In genomic region chr15:73985101-73985873, GRCh38 we compare ENCODE assay signal across 9 cellular contexts. TPM values are rescaled to one million over a fixed set of nuclear protein-coding genes. Genes with fewer than 3 reads are reported as not detected.
DNase-seq lines count a peak whose midpoint lies in the region; ATAC-seq, FAIRE-seq and TF ChIP-seq lines count a peak whose summit lies in the region.
"Had no signal": no experiment of that assay in that cellular context is flagged by ENCODE, and none has a peak within 500 bp of the region (broad histone marks: within the 10 kb centered on the region; RNA-seq: fewer than 3 reads in every experiment).

No MANE protein-coding gene starts in this region.

- in situ Hi-C loops in transverse colon (cut with MboI; ENCODE audit: low pct_ligation_motif_present in 1 of 4, low pct_unique_long_range_greater_than_20kb in 1 of 4, low sequenced_read_pairs in 3 of 4) = loop anchor here in 1 of 4 donors (10.0 kb wide), 1 partner anchor 50 kb away; no protein-coding TSS in a partner anchor

- no peak for ATAC-seq in activated CD8-positive, alpha-beta T cell treated with anti-CD3 and anti-CD28 coated beads for 36 hours
- no peak for ATAC-seq in HG03139 (IDR thresholded peaks at IDR 0.05; ENCODE audit: unreplicated experiment)

- H3K27ac Mint-ChIP-seq in activated naive CD4-positive, alpha-beta T cell treated with anti-CD3 and anti-CD28 coated beads, Interleukin-2, amount 10 ng/mL, durations not matched to agents 7 days and 5 days = peak overlapping the region; percentile 3
- H3K27ac Mint-ChIP-seq in activated CD8-positive, alpha-beta T cell treated with anti-CD3 and anti-CD28 coated beads for 36 hours = peak overlapping the region; percentile 35
- H3K27ac Mint-ChIP-seq in activated T-helper 2 cell treated with anti-CD3 and anti-CD28 coated beads, Interferon-gamma antibody, Interleukin-2, Interleukin-4, amounts not matched to agents 10 μg/mL and 5 μg/mL and 100 μg/mL, durations not matched to agents 14 hours and 24 hours and 36 hours = no peak overlapping the region

- no peaks in the 10 kb centered on the region for H3K9me1 ChIP-seq in keratinocyte (ENCODE audit: control insufficient read depth, extremely low read depth, insufficient read depth, low read length)

- H3K4me1 ChIP-seq in keratinocyte (ENCODE audit: control insufficient read depth, extremely low read depth, insufficient read depth, low read length) (peaks cover 83% of the 10 kb centered on the region), transverse colon (peaks cover 34 to 67% (median 42%) of the 10 kb centered on the region in 4 donors)

- TF ChIP-seq EP300 in transverse colon (IDR thresholded peaks at IDR 0.05; ENCODE audit: low read depth) = no peak

- no peak overlapping the region for H3K4me3 Mint-ChIP-seq in activated naive CD4-positive, alpha-beta T cell treated with anti-CD3 and anti-CD28 coated beads, Interleukin-2, amount 10 ng/mL, durations not matched to agents 7 days and 5 days
- H3K4me3 Mint-ChIP-seq in activated CD8-positive, alpha-beta T cell treated with anti-CD3 and anti-CD28 coated beads for 36 hours = no peak overlapping the region
- H3K4me3 Mint-ChIP-seq in activated T-helper 2 cell treated with anti-CD3 and anti-CD28 coated beads, Interferon-gamma antibody, Interleukin-2, Interleukin-4, amounts not matched to agents 10 μg/mL and 5 μg/mL and 100 μg/mL, durations not matched to agents 14 hours and 24 hours and 36 hours (ENCODE audit: low read depth) = no peak overlapping the region

- 73 to 93% methylated on average over 2 to 13 of the region's 13 CpGs for WGBS in transverse colon (ENCODE audit: low coverage in 1 of 2), 2 donors

- dilution Hi-C loops in keratinocyte (cut with MboI; ENCODE audit: extremely low pct_ligation_motif_present, low sequenced_read_pairs) = no loop called here

- H3K36me3 ChIP-seq in keratinocyte (ENCODE audit: control insufficient read depth in 2 of 2, extremely low read depth in 1 of 2, insufficient read depth in 2 of 2, low read length in 2 of 2) (peaks cover 0 to 4% of the 10 kb centered on the region in 2 experiments), transverse colon (no peaks in the 10 kb centered on the region)

- no peak overlapping the region for H2AFZ ChIP-seq in keratinocyte (ENCODE audit: control insufficient read depth, low read length)

- no peak for FAIRE-seq in keratinocyte (lab: Jason Lieb, UNC)

- no peak for TF ChIP-seq CTCF in activated CD8-positive, alpha-beta T cell treated with anti-CD3 and anti-CD28 coated beads for 36 hours (IDR thresholded peaks at IDR 0.05)
- TF ChIP-seq CTCF in keratinocyte (optimal IDR thresholded peaks at IDR 0.05 in 1 of 3, IDR thresholded peaks at IDR 0.05 in 1 of 3, conservative IDR thresholded peaks at IDR 0.05 in 1 of 3; ENCODE audit: extremely low read depth in 1 of 3, insufficient read depth in 2 of 3, low read length in 3 of 3) (no peak), transverse colon (IDR thresholded peaks at IDR 0.05) (no peak)

- CTCF ChIA-PET in activated naive CD4-positive, alpha-beta T cell treated with anti-CD3 and anti-CD28 coated beads, Interleukin-2, amount 10 ng/mL, durations not matched to agents 7 days and 5 days (lab: Charles Lee) = interaction anchor here (0.6 to 7.8 kb wide), 2 partner anchors 11 to 20 kb away, joined by 3 to 45 read pairs; no protein-coding TSS in a partner anchor
- CTCF ChIA-PET in activated CD8-positive, alpha-beta T cell treated with anti-CD3 and anti-CD28 coated beads for 36 hours (lab: Charles Lee) = interaction anchor here (1.5 to 11.4 kb wide), 3 partner anchors 9 to 63 kb away, joined by 5 to 106 read pairs (median 5); partner anchors contain the start of gene PML

- no peaks in the 10 kb centered on the region for H3K9me3 ChIP-seq in keratinocyte (ENCODE audit: control insufficient read depth, low read depth, low read length)
- no peaks in the 10 kb centered on the region for H3K9me3 ChIP-seq in transverse colon

- no peak for DNase-seq in activated naive CD4-positive, alpha-beta T cell treated with anti-CD3 and anti-CD28 coated beads, Interleukin-2, amount 10 ng/mL, durations not matched to agents 7 days and 5 days
- no peak for DNase-seq in activated naive CD4-positive, alpha-beta T cell (lab: John Stamatoyannopoulos, UW)
- no peak for DNase-seq in activated CD8-positive, alpha-beta T cell treated with anti-CD3 and anti-CD28 coated beads for 36 hours
- DNase-seq in keratinocyte (ENCODE audit: low read depth, low spot score) = no peak
- DNase-seq in transverse colon = peak; percentile 44
- no peak for DNase-seq in activated T-helper 2 cell treated with anti-CD3 and anti-CD28 coated beads, Interferon-gamma antibody, Interleukin-2, Interleukin-4, amounts not matched to agents 10 μg/mL and 5 μg/mL and 100 μg/mL, durations not matched to agents 14 hours and 24 hours and 36 hours (ENCODE audit: low spot score)
- no peak for DNase-seq in HuH-7 (ENCODE audit: low spot score)
- DNase-seq: amniotic stem cell had no signal

- H3K9ac ChIP-seq in keratinocyte (ENCODE audit: control insufficient read depth, extremely low read depth, insufficient read depth, low read length) = peak overlapping the region; percentile 10

- no peaks in the 10 kb centered on the region for H3K79me2 ChIP-seq in keratinocyte (ENCODE audit: control insufficient read depth, insufficient read depth, low read length)

- intact Hi-C loops in activated CD8-positive, alpha-beta T cell treated with anti-CD3 and anti-CD28 coated beads for 36 hours (cut with micrococcal nuclease) = no loop called here
- intact Hi-C loops in transverse colon (cut with DNase I; ENCODE audit: low total_unique reads) = no loop called here
- intact Hi-C loops in activated T-helper 2 cell treated with anti-CD3 and anti-CD28 coated beads, Interferon-gamma antibody, Interleukin-2, Interleukin-4, amounts not matched to agents 10 μg/mL and 5 μg/mL and 100 μg/mL, durations not matched to agents 14 hours and 24 hours and 36 hours (cut with micrococcal nuclease) = no loop called here

- no peaks in the 10 kb centered on the region for H3K27me3 ChIP-seq in keratinocyte (ENCODE audit: control insufficient read depth, extremely low read depth, insufficient read depth, low read length)
- no peaks in the 10 kb centered on the region for H3K27me3 ChIP-seq in transverse colon

- H3K4me2 ChIP-seq in keratinocyte (ENCODE audit: control insufficient read depth, extremely low read depth, insufficient read depth, low read depth, low read length) = peak overlapping the region; percentile 5

- POLR2A ChIA-PET in activated CD8-positive, alpha-beta T cell treated with anti-CD3 and anti-CD28 coated beads for 36 hours (lab: Charles Lee) = no interaction called here

- H3K4me1 Mint-ChIP-seq in activated naive CD4-positive, alpha-beta T cell treated with anti-CD3 and anti-CD28 coated beads, Interleukin-2, amount 10 ng/mL, durations not matched to agents 7 days and 5 days = peaks cover 54% of the 10 kb centered on the region
- peaks cover 31% of the 10 kb centered on the region for H3K4me1 Mint-ChIP-seq in activated CD8-positive, alpha-beta T cell treated with anti-CD3 and anti-CD28 coated beads for 36 hours (ENCODE audit: low read depth)
- H3K4me1 Mint-ChIP-seq in activated T-helper 2 cell treated with anti-CD3 and anti-CD28 coated beads, Interferon-gamma antibody, Interleukin-2, Interleukin-4, amounts not matched to agents 10 μg/mL and 5 μg/mL and 100 μg/mL, durations not matched to agents 14 hours and 24 hours and 36 hours (ENCODE audit: low read depth) = peaks cover 29% of the 10 kb centered on the region

- H3K27ac ChIP-seq in keratinocyte (ENCODE audit: control insufficient read depth, insufficient read depth, low read length) = peak overlapping the region; percentile 13
- peak overlapping the region; percentile 82 to 90 (median 86) for H3K27ac ChIP-seq in transverse colon

- H3K4me3 ChIP-seq in keratinocyte (ENCODE audit: control insufficient read depth in 2 of 3, extremely low read depth in 1 of 3, insufficient read depth in 2 of 3, low read depth in 1 of 3, low read length in 3 of 3) (no peak overlapping the region), transverse colon (no peak overlapping the region)

- H3K36me3 Mint-ChIP-seq in activated naive CD4-positive, alpha-beta T cell treated with anti-CD3 and anti-CD28 coated beads, Interleukin-2, amount 10 ng/mL, durations not matched to agents 7 days and 5 days = no peaks in the 10 kb centered on the region
- peaks cover 8% of the 10 kb centered on the region for H3K36me3 Mint-ChIP-seq in activated CD8-positive, alpha-beta T cell treated with anti-CD3 and anti-CD28 coated beads for 36 hours (ENCODE audit: low read depth)
- H3K36me3 Mint-ChIP-seq in activated T-helper 2 cell treated with anti-CD3 and anti-CD28 coated beads, Interferon-gamma antibody, Interleukin-2, Interleukin-4, amounts not matched to agents 10 μg/mL and 5 μg/mL and 100 μg/mL, durations not matched to agents 14 hours and 24 hours and 36 hours (ENCODE audit: low read depth) = no peaks in the 10 kb centered on the region

- TF ChIP-seq POLR2A in transverse colon (IDR thresholded peaks at IDR 0.05) = no peak

- H3K27me3 Mint-ChIP-seq in activated naive CD4-positive, alpha-beta T cell treated with anti-CD3 and anti-CD28 coated beads, Interleukin-2, amount 10 ng/mL, durations not matched to agents 7 days and 5 days = no peaks in the 10 kb centered on the region
- no peaks in the 10 kb centered on the region for H3K27me3 Mint-ChIP-seq in activated CD8-positive, alpha-beta T cell treated with anti-CD3 and anti-CD28 coated beads for 36 hours
- H3K27me3 Mint-ChIP-seq in activated T-helper 2 cell treated with anti-CD3 and anti-CD28 coated beads, Interferon-gamma antibody, Interleukin-2, Interleukin-4, amounts not matched to agents 10 μg/mL and 5 μg/mL and 100 μg/mL, durations not matched to agents 14 hours and 24 hours and 36 hours (ENCODE audit: low read depth) = no peaks in the 10 kb centered on the region

- H4K20me1 ChIP-seq in keratinocyte (ENCODE audit: control insufficient read depth, extremely low read depth, insufficient read depth, low read length) = no peaks in the 10 kb centered on the region

- H3K9me3 Mint-ChIP-seq in activated naive CD4-positive, alpha-beta T cell treated with anti-CD3 and anti-CD28 coated beads, Interleukin-2, amount 10 ng/mL, durations not matched to agents 7 days and 5 days = no peaks in the 10 kb centered on the region
- H3K9me3 Mint-ChIP-seq in activated CD8-positive, alpha-beta T cell treated with anti-CD3 and anti-CD28 coated beads for 36 hours = no peaks in the 10 kb centered on the region
- H3K9me3 Mint-ChIP-seq in activated T-helper 2 cell treated with anti-CD3 and anti-CD28 coated beads, Interferon-gamma antibody, Interleukin-2, Interleukin-4, amounts not matched to agents 10 μg/mL and 5 μg/mL and 100 μg/mL, durations not matched to agents 14 hours and 24 hours and 36 hours = no peaks in the 10 kb centered on the region

RNA-seq across cellular contexts. Expression of gene STOML1, which starts 6.8 kb away (rescaled TPM):
- total RNA-seq in activated CD8-positive, alpha-beta T cell treated with anti-CD3 and anti-CD28 coated beads for 36 hours = 1 to 10 TPM; 5.2 to 6.5 TPM
- polyA plus RNA-seq in keratinocyte = 7.0 to 12.9 TPM (median 9.4 TPM) in 3 replicates
- polyA plus RNA-seq in keratinocyte (2011; ENCODE audit: low read depth) = 1.9 TPM
- polyA plus RNA-seq in keratinocyte (2011; cell fraction: cytosol; rRNA removed) = 3.8 and 10.0 TPM in 2 replicates
- 14.0 and 17.0 TPM in 2 replicates for polyA plus RNA-seq in keratinocyte (2011; cell fraction: nucleus; rRNA removed)
- 6.7 and 12.2 TPM in 2 replicates for polyA plus RNA-seq in keratinocyte (2012; ENCODE audit: low replicate concordance)
- 5.5 to 11.7 TPM (median 8.4 TPM) in 3 replicates for polyA minus RNA-seq in keratinocyte
- 14.6 TPM for polyA minus RNA-seq in keratinocyte (2011; cell fraction: cytosol; rRNA and poly(A)+ RNA removed)
- 10.2 and 12.7 TPM in 2 replicates for polyA minus RNA-seq in keratinocyte (2011; cell fraction: nucleus; rRNA and poly(A)+ RNA removed)
- 10 to 100 TPM in 1 of 4 donors, 1 to 10 TPM in 2, under 1 TPM in 1; 0.75 to 14.6 (median 4.5) TPM for total RNA-seq in transverse colon
- 8.6 and 9.2 TPM in 2 replicates for total RNA-seq in activated T-helper 2 cell treated with anti-CD3 and anti-CD28 coated beads, Interferon-gamma antibody, Interleukin-2, Interleukin-4, amounts not matched to agents 10 μg/mL and 5 μg/mL and 100 μg/mL, durations not matched to agents 14 hours and 24 hours and 36 hours

RNA-seq across cellular contexts. Expression of gene PML, which starts 9.2 kb away (rescaled TPM):
- 10 to 100 TPM; 48.8 to 49.6 TPM for total RNA-seq in activated CD8-positive, alpha-beta T cell treated with anti-CD3 and anti-CD28 coated beads for 36 hours
- 20.5 to 44.3 TPM (median 24.9 TPM) in 3 replicates for polyA plus RNA-seq in keratinocyte
- 27.9 TPM for polyA plus RNA-seq in keratinocyte (2011; ENCODE audit: low read depth)
- polyA plus RNA-seq in keratinocyte (2011; cell fraction: cytosol; rRNA removed) = 22.0 and 44.7 TPM in 2 replicates
- 81.8 and 110 TPM in 2 replicates for polyA plus RNA-seq in keratinocyte (2011; cell fraction: nucleus; rRNA removed)
- 29.6 and 110 TPM in 2 replicates for polyA plus RNA-seq in keratinocyte (2012; ENCODE audit: low replicate concordance)
- polyA minus RNA-seq in keratinocyte = 42.4 to 149 TPM (median 45.8 TPM) in 3 replicates
- polyA minus RNA-seq in keratinocyte (2011; cell fraction: cytosol; rRNA and poly(A)+ RNA removed) = 112 TPM
- polyA minus RNA-seq in keratinocyte (2011; cell fraction: nucleus; rRNA and poly(A)+ RNA removed) = 87.6 and 115 TPM in 2 replicates
- 100 to 1,000 TPM in 1 of 4 donors, 10 to 100 TPM in 3; 35.1 to 128 (median 70.0) TPM for total RNA-seq in transverse colon
- total RNA-seq in activated T-helper 2 cell treated with anti-CD3 and anti-CD28 coated beads, Interferon-gamma antibody, Interleukin-2, Interleukin-4, amounts not matched to agents 10 μg/mL and 5 μg/mL and 100 μg/mL, durations not matched to agents 14 hours and 24 hours and 36 hours = 64.5 and 70.2 TPM in 2 replicates

RNA-seq across cellular contexts. Expression of gene LOXL1, which starts 59.0 kb away (rescaled TPM):
- total RNA-seq in activated CD8-positive, alpha-beta T cell treated with anti-CD3 and anti-CD28 coated beads for 36 hours = 1 to 10 TPM; 1.6 to 2.8 TPM
- 8.8 to 14.8 TPM (median 9.2 TPM) in 3 replicates for polyA plus RNA-seq in keratinocyte
- 3.7 TPM for polyA plus RNA-seq in keratinocyte (2011; ENCODE audit: low read depth)
- 8.2 and 13.2 TPM in 2 replicates for polyA plus RNA-seq in keratinocyte (2011; cell fraction: cytosol; rRNA removed)
- 13.6 and 28.2 TPM in 2 replicates for polyA plus RNA-seq in keratinocyte (2011; cell fraction: nucleus; rRNA removed)
- 10.2 and 14.9 TPM in 2 replicates for polyA plus RNA-seq in keratinocyte (2012; ENCODE audit: low replicate concordance)
- polyA minus RNA-seq in keratinocyte = 18.3 to 36.7 TPM (median 23.4 TPM) in 3 replicates
- 22.6 TPM for polyA minus RNA-seq in keratinocyte (2011; cell fraction: cytosol; rRNA and poly(A)+ RNA removed)
- 13.4 and 20.4 TPM in 2 replicates for polyA minus RNA-seq in keratinocyte (2011; cell fraction: nucleus; rRNA and poly(A)+ RNA removed)
- total RNA-seq in transverse colon = 1 to 10 TPM in 3 of 4 donors, not detected in 1; 1.8 to 6.8 (median 1.9) TPM
- 0.84 and 0.99 TPM in 2 replicates for total RNA-seq in activated T-helper 2 cell treated with anti-CD3 and anti-CD28 coated beads, Interferon-gamma antibody, Interleukin-2, Interleukin-4, amounts not matched to agents 10 μg/mL and 5 μg/mL and 100 μg/mL, durations not matched to agents 14 hours and 24 hours and 36 hours
